ENCODE assay signal across 12 cellular contexts in the genomic region with DNA sequence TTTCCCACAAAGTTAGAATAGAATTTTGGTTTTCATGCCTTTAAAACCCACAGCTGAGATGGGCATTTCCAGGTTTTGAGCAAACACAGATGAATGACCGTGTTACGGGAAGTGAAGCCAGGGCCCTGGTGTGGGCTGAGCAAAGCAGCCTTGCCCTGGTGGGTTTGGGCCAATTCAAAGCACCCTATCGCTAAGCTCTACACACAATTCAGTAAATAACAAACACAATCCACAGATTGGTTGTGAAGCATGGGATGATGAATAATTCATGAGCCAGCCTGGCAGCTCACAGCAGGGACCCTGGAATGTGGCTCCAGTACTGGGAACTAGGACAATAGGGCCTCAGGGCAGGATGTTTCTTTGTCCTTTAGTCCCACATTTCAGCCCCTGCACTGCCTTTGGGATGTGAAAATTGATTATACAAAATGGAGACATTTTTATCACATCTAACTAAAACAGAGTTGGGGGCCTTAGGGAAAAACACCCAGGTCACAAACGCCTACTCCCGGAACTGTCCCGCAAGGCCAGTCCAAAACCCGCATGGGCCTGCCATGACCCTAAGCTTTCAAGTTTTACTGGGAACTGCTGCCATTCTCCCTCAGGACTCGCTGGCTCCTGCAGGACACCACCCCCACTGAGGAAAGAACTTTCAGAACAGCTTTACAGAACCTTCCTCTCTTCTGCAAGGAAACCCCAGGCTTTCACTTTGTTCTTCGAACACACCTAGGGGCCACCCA.
DNase-seq lines count a peak whose midpoint lies in the region; ATAC-seq and TF ChIP-seq lines count a peak whose summit lies in the region.
"Had no signal": no experiment of that assay in that cellular context is flagged by ENCODE, and none has a peak within 500 bp of the region (broad histone marks: within the 10 kb centered on the region; RNA-seq: fewer than 3 reads in every experiment).

No MANE protein-coding gene starts in this region.

- H2AFZ ChIP-seq in MM.1S (ENCODE audit: low read length) (no peak overlapping the region), PC-3 (ENCODE audit: low read length) (no peak overlapping the region)

- DNase-seq in H7: peak; percentile 88
- peak; percentile 32 for DNase-seq in cerebellar cortex (ENCODE audit: low spot score)
- peak; percentile 99 for DNase-seq in mesendoderm
- no peak for DNase-seq in NCI-H1105 treated with DMSO at 0.1 percent for 48 hours (lab: John Stamatoyannopoulos, UW)
- no peak for DNase-seq in Kasumi-1 (lab: John Stamatoyannopoulos, UW)
- DNase-seq in MM.1S: no peak
- DNase-seq in PC-3: no peak
- DNase-seq: effector CD8-positive, alpha-beta T cell; NCI-H1092 treated with DMSO at 0.1 percent for 48 hours; stimulated activated CD4-positive, alpha-beta T cell treated with anti-CD3 and anti-CD28 coated beads, Interleukin-15, amount 100 ng/mL, for 24 hours; thyroid gland had no signal

- H3K4me1 ChIP-seq in BLaER1 treated with 17β-estradiol and CSF1 and Interleukin-3, amounts not matched to agents 10 nM and 100 nM: peaks cover 7 to 58% (median 12%) of the 10 kb centered on the region in 10 experiments; a peak in 18 of 20 replicates
- H3K4me1 ChIP-seq in mesendoderm (ENCODE audit: control insufficient read depth, low read depth, low read length) (peaks cover 27% of the 10 kb centered on the region), MM.1S (ENCODE audit: low read length) (no peaks in the 10 kb centered on the region), PC-3 (ENCODE audit: insufficient read depth, low read length) (no peaks in the 10 kb centered on the region)
- H3K4me1 ChIP-seq: thyroid gland had no signal

- no peak overlapping the region for H4K8ac ChIP-seq in mesendoderm (ENCODE audit: low read depth, low read length)

- H3K4me3 ChIP-seq in BLaER1 treated with 17β-estradiol and CSF1 and Interleukin-3, amounts not matched to agents 10 nM and 100 nM: no peak overlapping the region
- H3K4me3 ChIP-seq in H7 (ENCODE audit: insufficient read depth, low read depth, low read length): no peak overlapping the region
- no peak overlapping the region for H3K4me3 ChIP-seq in mesendoderm (ENCODE audit: low read length)
- no peak overlapping the region for H3K4me3 ChIP-seq in MM.1S (ENCODE audit: low read length)
- no peak overlapping the region for H3K4me3 ChIP-seq in PC-3 (ENCODE audit: low read length)
- H3K4me3 ChIP-seq: thyroid gland had no signal

- no peak overlapping the region for H2BK15ac ChIP-seq in mesendoderm (replicated peaks; ENCODE audit: low read depth)

- no peaks in the 10 kb centered on the region for H3F3A ChIP-seq in MM.1S (ENCODE audit: insufficient read depth, low read length)
- H3F3A ChIP-seq in PC-3 (ENCODE audit: low read length, unreplicated experiment): no peaks in the 10 kb centered on the region

- no TSS peak for BruUV-seq in PC-3 (replicated peaks; lab: Mats Ljungman, UMichigan)

- H2AK5ac ChIP-seq in mesendoderm (ENCODE audit: low read length): no peak overlapping the region

- peak overlapping the region in 9 of 11 experiments; percentile 7 to 83 (median 37); a peak in 13 of 22 replicates for H3K4me2 ChIP-seq in BLaER1 treated with 17β-estradiol and CSF1 and Interleukin-3, amounts not matched to agents 10 nM and 100 nM
- H3K4me2 ChIP-seq in mesendoderm (ENCODE audit: low read length) (no peak overlapping the region), MM.1S (ENCODE audit: low read depth, low read length) (no peak overlapping the region), PC-3 (ENCODE audit: low read length) (no peak overlapping the region)

- H3K18ac ChIP-seq in mesendoderm (ENCODE audit: low read length): peak overlapping the region; percentile 94

- H3K9ac ChIP-seq in BLaER1 treated with 17β-estradiol and CSF1 and Interleukin-3, amounts not matched to agents 10 nM and 100 nM: peak overlapping the region in 2 of 11 experiments; percentile 0 to 17; a peak in 3 of 22 replicates
- H3K9ac ChIP-seq in mesendoderm (ENCODE audit: low read length): peak overlapping the region; percentile 51
- H3K9ac ChIP-seq in MM.1S (ENCODE audit: low read length): no peak overlapping the region
- H3K9ac ChIP-seq in PC-3 (ENCODE audit: low read length): no peak overlapping the region

- peak overlapping the region in 3 of 11 experiments; percentile 48 to 62 (median 51); a peak in 6 of 22 replicates for H3K27ac ChIP-seq in BLaER1 treated with 17β-estradiol and CSF1 and Interleukin-3, amounts not matched to agents 10 nM and 100 nM
- H3K27ac ChIP-seq in mesendoderm (ENCODE audit: low read depth, low read length): peak overlapping the region; percentile 88
- H3K27ac ChIP-seq in MM.1S (ENCODE audit: low read length): no peak overlapping the region
- no peak overlapping the region for H3K27ac ChIP-seq in PC-3 (ENCODE audit: low read length)
- H3K27ac ChIP-seq: thyroid gland had no signal

- no peaks in the 10 kb centered on the region for H3K36me3 ChIP-seq in BLaER1 treated with 17β-estradiol and CSF1 and Interleukin-3, amounts not matched to agents 10 nM and 100 nM
- H3K36me3 ChIP-seq in H7 (replicated peaks; ENCODE audit: control insufficient read depth, insufficient read depth, low read length) (no peaks in the 10 kb centered on the region), mesendoderm (ENCODE audit: control insufficient read depth, insufficient read depth, low read length) (no peaks in the 10 kb centered on the region), MM.1S (replicated peaks; ENCODE audit: insufficient read depth, low read length) (no peaks in the 10 kb centered on the region), PC-3 (ENCODE audit: low read depth, low read length) (no peaks in the 10 kb centered on the region)
- H3K36me3 ChIP-seq: thyroid gland had no signal

- H3K56ac ChIP-seq in mesendoderm (ENCODE audit: low read length): peak overlapping the region; percentile 85

- no peaks in the 10 kb centered on the region for H4K20me1 ChIP-seq in BLaER1 treated with 17β-estradiol and CSF1 and Interleukin-3, amounts not matched to agents 10 nM and 100 nM
- H4K20me1 ChIP-seq in MM.1S (ENCODE audit: insufficient read depth, low read length): no peaks in the 10 kb centered on the region
- no peaks in the 10 kb centered on the region for H4K20me1 ChIP-seq in PC-3 (ENCODE audit: low read length)

- POLR2A ChIA-PET in PC-3 (lab: Charles Lee; ENCODE audit: unreplicated experiment): no interaction called here

- TF ChIP-seq CTCF in MM.1S (IDR thresholded peaks at IDR 0.05; ENCODE audit: low read length) (no peak), PC-3 (conservative IDR thresholded peaks at IDR 0.05; ENCODE audit: low read depth, low read length) (no peak)

- no CpG with 5 or more reads among the region's 9 CpGs for WGBS in mesendoderm (ENCODE audit: extremely low coverage, insufficient coverage, low lambda C conversion rate)

- H3K79me1 ChIP-seq in mesendoderm (ENCODE audit: low read length): no peaks in the 10 kb centered on the region

- peak overlapping the region; percentile 92 for H2BK5ac ChIP-seq in mesendoderm (ENCODE audit: low read length)

- peaks cover 0 to 6% (median 0%) of the 10 kb centered on the region in 11 experiments; a peak in 2 of 22 replicates for H3K9me3 ChIP-seq in BLaER1 treated with 17β-estradiol and CSF1 and Interleukin-3, amounts not matched to agents 10 nM and 100 nM (replicated peaks in 1 of 11)
- H3K9me3 ChIP-seq in MM.1S (replicated peaks; ENCODE audit: insufficient read depth, low read length) (no peaks in the 10 kb centered on the region), PC-3 (ENCODE audit: low read length) (no peaks in the 10 kb centered on the region)
- H3K9me3 ChIP-seq: thyroid gland had no signal

- CTCF ChIA-PET in PC-3 (lab: Charles Lee): no interaction called here

- H3K4ac ChIP-seq in mesendoderm (ENCODE audit: low read depth, low read length): peak overlapping the region; percentile 77

- intact Hi-C loops in PC-3 (cut with micrococcal nuclease): no loop called here

- H3K9me2 ChIP-seq in MM.1S (replicated peaks; ENCODE audit: insufficient read depth, low read length) (no peaks in the 10 kb centered on the region), PC-3 (replicated peaks; ENCODE audit: low read length) (no peaks in the 10 kb centered on the region)

- H3K27me3 ChIP-seq in BLaER1 treated with 17β-estradiol and CSF1 and Interleukin-3, amounts not matched to agents 10 nM and 100 nM: no peaks in the 10 kb centered on the region
- H3K27me3 ChIP-seq in H7 (ENCODE audit: control insufficient read depth, insufficient read depth, low read length) (no peaks in the 10 kb centered on the region), mesendoderm (ENCODE audit: insufficient read depth, low read length, poor library complexity) (no peaks in the 10 kb centered on the region), MM.1S (replicated peaks; ENCODE audit: insufficient read depth, low read length) (no peaks in the 10 kb centered on the region), PC-3 (ENCODE audit: low read length) (peaks cover 53% of the 10 kb centered on the region)
- H3K27me3 ChIP-seq: thyroid gland had no signal

- no peak overlapping the region for H3K23ac ChIP-seq in mesendoderm (ENCODE audit: low read length)

- ATAC-seq in PC-3: no peak

- H2BK120ac ChIP-seq in mesendoderm (ENCODE audit: low read depth, low read length): peak overlapping the region; percentile 70

- no peak overlapping the region for H4K5ac ChIP-seq in mesendoderm (ENCODE audit: low read length)

- no peaks in the 10 kb centered on the region for H3K79me2 ChIP-seq in mesendoderm (ENCODE audit: control insufficient read depth, insufficient read depth, low read length)
- H3K79me2 ChIP-seq in MM.1S (ENCODE audit: low read length): no peaks in the 10 kb centered on the region
- no peaks in the 10 kb centered on the region for H3K79me2 ChIP-seq in PC-3 (ENCODE audit: low read length)

Comparison
In these comparisons a context has a peak if more than half of its experiments do, and no peak if none do; other contexts are left out.
1. H3K4me2 ChIP-seq: peak in BLaER1 treated with 17β-estradiol and CSF1 and Interleukin-3, amounts not matched to agents 10 nM and 100 nM (9 of 11); none in mesendoderm (single experiment), MM.1S (single experiment) and PC-3 (single experiment).
2. DNase-seq: peak in H7 (single experiment), cerebellar cortex (single experiment) and mesendoderm (single experiment); none in NCI-H1105 treated with DMSO at 0.1 percent for 48 hours (single experiment), Kasumi-1 (0 of 2), MM.1S (single experiment) and PC-3 (single experiment).